8 cellular contexts compared by ENCODE assay signal in the genomic region with DNA sequence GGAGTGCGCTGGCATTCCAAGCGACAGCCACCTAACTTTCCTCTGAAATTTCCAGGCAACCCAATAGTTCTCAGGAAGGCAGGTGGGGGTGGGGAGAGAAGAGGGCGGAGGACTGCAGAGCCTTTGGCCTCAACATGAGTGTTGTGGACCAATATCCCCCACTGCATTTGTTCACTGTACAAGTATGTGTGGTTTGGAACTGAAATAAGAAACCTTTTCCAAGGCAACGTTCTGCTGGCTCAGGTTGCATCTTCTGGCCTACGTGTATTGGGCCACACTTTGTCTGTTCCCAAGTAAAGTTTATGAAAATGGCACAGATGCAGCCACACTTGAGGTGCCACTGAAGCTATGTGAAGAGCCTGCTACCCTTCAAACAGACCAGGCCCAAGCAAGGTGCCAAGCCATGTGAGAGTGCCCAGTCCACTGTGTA.
DNase-seq lines count a peak whose midpoint lies in the region; FAIRE-seq and TF ChIP-seq lines count a peak whose summit lies in the region.
"Had no signal": no experiment of that assay in that cellular context is flagged by ENCODE, and none has a peak within 500 bp of the region (broad histone marks: within the 10 kb centered on the region; RNA-seq: fewer than 3 reads in every experiment).

No MANE protein-coding gene starts in this region.

- no peaks in the 10 kb centered on the region for H4K20me1 ChIP-seq in H1 (replicated peaks in 1 of 2; ENCODE audit: control insufficient read depth in 1 of 2, insufficient read depth in 2 of 2, low read length in 2 of 2)

- H3K23me2 ChIP-seq in H1 (ENCODE audit: low read depth, low read length) = no peaks in the 10 kb centered on the region

- TF ChIP-seq EP300 in H1 (IDR thresholded peaks at IDR 0.05; ENCODE audit: borderline replicate concordance in 1 of 2, low read depth in 2 of 2, low read length in 2 of 2) = no peak

- H3K27ac ChIP-seq in H1 (ENCODE audit: low read depth, low read length) = no peak overlapping the region
- peak overlapping the region; percentile 10 to 44 for H3K27ac ChIP-seq in mucosa of rectum (ENCODE audit: low read depth in 2 of 2, low read length in 2 of 2)
- peak overlapping the region; percentile 25 for H3K27ac ChIP-seq in vagina
- peak overlapping the region in 1 of 5 donors; percentile 39 for H3K27ac ChIP-seq in adrenal gland

- H3K36me3 ChIP-seq in MG63 (peaks cover 27% of the 10 kb centered on the region), H1 (ENCODE audit: control insufficient read depth in 2 of 4, insufficient read depth in 4 of 4, low read length in 3 of 4) (no peaks in the 10 kb centered on the region), mucosa of rectum (ENCODE audit: control insufficient read depth in 2 of 2, insufficient read depth in 2 of 2, low read length in 2 of 2) (peaks cover 13 to 14% of the 10 kb centered on the region in 2 donors), vagina (no peaks in the 10 kb centered on the region), adrenal gland (replicated peaks in 1 of 2) (no peaks in the 10 kb centered on the region)

- no peak overlapping the region for H2BK15ac ChIP-seq in H1 (ENCODE audit: low read length)

- FAIRE-seq in H1 (lab: Jason Lieb, UNC) = no peak

- no peak overlapping the region for H3K56ac ChIP-seq in H1 (replicated peaks; ENCODE audit: insufficient read length, low read depth, low read length)

- no peak overlapping the region for H2AK5ac ChIP-seq in H1 (ENCODE audit: low read depth, low read length)

- H3K4me2 ChIP-seq in H1 (ENCODE audit: insufficient read depth in 1 of 2, low read depth in 2 of 2, low read length in 2 of 2) = no peak overlapping the region

- H3K9me3 ChIP-seq in MG63 (no peaks in the 10 kb centered on the region), H1 (ENCODE audit: insufficient read depth in 2 of 2, low read depth in 1 of 2, low read length in 1 of 2) (no peaks in the 10 kb centered on the region), mucosa of rectum (ENCODE audit: control insufficient read depth in 2 of 2, low read length in 2 of 2) (no peaks in the 10 kb centered on the region), vagina (no peaks in the 10 kb centered on the region), adrenal gland (replicated peaks in 1 of 3) (no peaks in the 10 kb centered on the region)

- no peak overlapping the region for H2BK12ac ChIP-seq in H1 (ENCODE audit: low read depth, low read length)

- H3K4me3 ChIP-seq in MG63 (no peak overlapping the region), H1 (ENCODE audit: extremely low read depth in 1 of 4, insufficient read depth in 2 of 4, low read depth in 3 of 4, low read length in 4 of 4) (no peak overlapping the region), mucosa of rectum (ENCODE audit: low read length in 2 of 2) (no peak overlapping the region), vagina (no peak overlapping the region), adrenal gland (no peak overlapping the region)

- no peak for TF ChIP-seq CTCF in H1 (IDR thresholded peaks at IDR 0.05; ENCODE audit: control extremely low read depth in 1 of 3, insufficient read depth in 1 of 3, low read depth in 1 of 3, low read length in 3 of 3)
- TF ChIP-seq CTCF in vagina (IDR thresholded peaks at IDR 0.05) = no peak
- no peak for TF ChIP-seq CTCF in GM10266 (IDR thresholded peaks at IDR 0.05; ENCODE audit: control insufficient read depth, insufficient read depth, low read depth, missing control alignments)
- no peak for TF ChIP-seq CTCF in adrenal gland (IDR thresholded peaks at IDR 0.05)

- no peak overlapping the region for H3K23ac ChIP-seq in H1 (ENCODE audit: insufficient read length)

- CTCF ChIA-PET in H1 (lab: Charles Lee; ENCODE audit: partially characterized antibody) = no interaction called here

- TF ChIP-seq POLR2A in H1 (IDR thresholded peaks at IDR 0.05; ENCODE audit: control extremely low read depth in 1 of 2, low read depth in 2 of 2, low read length in 2 of 2) (no peak), vagina (IDR thresholded peaks at IDR 0.05) (no peak), adrenal gland (IDR thresholded peaks at IDR 0.05) (no peak)

- H3K14ac ChIP-seq in H1 (ENCODE audit: insufficient read length) = no peak overlapping the region

- no peak overlapping the region for H3K4ac ChIP-seq in H1 (replicated peaks; ENCODE audit: insufficient read length, low read depth, low read length)

- H3K79me1 ChIP-seq in H1 (ENCODE audit: low read depth, low read length) = no peaks in the 10 kb centered on the region

- POLR2A ChIA-PET in H1 (lab: Charles Lee; ENCODE audit: partially characterized antibody) = no interaction called here

- H2BK20ac ChIP-seq in H1 (ENCODE audit: low read length) = no peak overlapping the region

- DNase-seq in MG63 = peak; percentile 88
- DNase-seq in H1 (ENCODE audit: low read depth in 1 of 2, low spot score in 2 of 2) = no peak
- no peak for DNase-seq in vagina (ENCODE audit: extremely low spot score in 2 of 2)
- no peak for DNase-seq in GM10266 (ENCODE audit: extremely low spot score)
- DNase-seq in adrenal gland = no peak
- no peak for DNase-seq in stimulated activated CD4-positive, alpha-beta T cell treated with anti-CD3 and anti-CD28 coated beads, Interleukin-4, amount 100 ng/mL, for 24 hours
- DNase-seq: activated CD4-positive, alpha-beta T cell treated with anti-CD3 and anti-CD28 coated beads, Interleukin-2, amount 50 U/mL, for 1 hour had no signal

- no peak overlapping the region for H2BK120ac ChIP-seq in H1 (replicated peaks; ENCODE audit: low read depth, low read length)

- H3K4me1 ChIP-seq in H1 (replicated peaks in 1 of 4; ENCODE audit: control insufficient read depth in 3 of 4, insufficient read depth in 4 of 4, low read length in 3 of 4) = no peaks in the 10 kb centered on the region; a peak in 1 of 7 replicates
- H3K4me1 ChIP-seq in mucosa of rectum (ENCODE audit: control insufficient read depth in 2 of 2, insufficient read depth in 2 of 2, low read length in 2 of 2) = peaks cover 6 to 10% of the 10 kb centered on the region in 2 donors
- H3K4me1 ChIP-seq in vagina = peaks cover 56% of the 10 kb centered on the region
- H3K4me1 ChIP-seq in adrenal gland (replicated peaks in 1 of 2) = peaks cover 0 to 22% of the 10 kb centered on the region in 2 donors

- H3K18ac ChIP-seq in H1 (ENCODE audit: extremely low read depth, low read length) = no peak overlapping the region

- no peak overlapping the region for H2AFZ ChIP-seq in H1 (ENCODE audit: low read length)

- no peak overlapping the region for H4K91ac ChIP-seq in H1 (replicated peaks; ENCODE audit: insufficient read length, low read length)

- peak overlapping the region; percentile 63; the same call in 1 of the 2 replicates for H4K8ac ChIP-seq in H1 (ENCODE audit: extremely low read depth, insufficient read depth, low read length)

- no peak overlapping the region for H2BK5ac ChIP-seq in H1 (ENCODE audit: low read depth, low read length)

- TF ChIP-seq RAD21 in H1 (IDR thresholded peaks at IDR 0.05 in 1 of 2, conservative IDR thresholded peaks at IDR 0.05 in 1 of 2; ENCODE audit: low read depth in 2 of 2, low read length in 2 of 2) = no peak

- H3K9ac ChIP-seq in H1 (replicated peaks in 1 of 4; ENCODE audit: extremely low read depth in 1 of 4, low read depth in 3 of 4, low read length in 3 of 4) (no peak overlapping the region), mucosa of rectum (ENCODE audit: low read depth in 1 of 2, low read length in 2 of 2) (no peak overlapping the region)

- intact Hi-C loops in vagina (cut with DNase I) = no loop called here
- intact Hi-C loops in adrenal gland (cut with DNase I) = no loop called here

- 90% methylated on average over 5 of the region's 5 CpGs; no CpG with 5 or more reads in 1 of the 2 experiments for WGBS in H1 (ENCODE audit: extremely low coverage in 1 of 2, insufficient coverage in 1 of 2, insufficient read length in 1 of 2, insufficient replicate concordance in 2 of 2, low coverage in 1 of 2, low lambda C conversion rate in 2 of 2, missing lambda C conversion rate in 1 of 2), 2 experiments
- WGBS in adrenal gland, 4 donors = 80 to 89% (median 85%) methylated on average over 5 of the region's 5 CpGs

- no peaks in the 10 kb centered on the region for H3K79me2 ChIP-seq in H1 (ENCODE audit: control insufficient read depth in 1 of 2, insufficient read depth in 2 of 2, low read length in 2 of 2)

- no peak overlapping the region for H4K5ac ChIP-seq in H1 (ENCODE audit: insufficient read length, low read depth, low read length)

- H3K27me3 ChIP-seq in MG63 (no peaks in the 10 kb centered on the region), H1 (replicated peaks in 1 of 4; ENCODE audit: control insufficient read depth in 3 of 4, extremely low read depth in 1 of 4, insufficient read depth in 3 of 4, low read length in 3 of 4) (no peaks in the 10 kb centered on the region), mucosa of rectum (ENCODE audit: control insufficient read depth in 2 of 2, insufficient read depth in 2 of 2, low read length in 2 of 2) (no peaks in the 10 kb centered on the region), vagina (no peaks in the 10 kb centered on the region), adrenal gland (no peaks in the 10 kb centered on the region)

TF ChIP-seq in H1, 55 proteins besides CTCF, POLR2A, EP300 and RAD21:
- no peak for TF ChIP-seq MAFK (IDR thresholded peaks at IDR 0.05; ENCODE audit: low read depth, low read length)
- no peak for TF ChIP-seq NANOG (IDR thresholded peaks at IDR 0.05; ENCODE audit: insufficient read depth, low read depth, low read length, poor library complexity, severe bottlenecking)
- TF ChIP-seq HDAC2 (IDR thresholded peaks at IDR 0.05; ENCODE audit: borderline replicate concordance in 1 of 2, low read depth in 2 of 2, low read length in 2 of 2) = no peak
